1 cellular context compared by ENCODE assay signal in genomic region chr2:3349211-3349693, GRCh38.
TF ChIP-seq lines count a peak whose summit lies in the region.

No MANE protein-coding gene starts in this region.

TF ChIP-seq in HepG2, 621 proteins besides CTCF, POLR2A, EP300 and RAD21 (continued from another document):
- TF ChIP-seq ZNF609 (CRISPR knock-in tag; IDR thresholded peaks at IDR 0.05; ENCODE audit: borderline replicate concordance) = no peak
- TF ChIP-seq AGO2 (optimal IDR thresholded peaks at IDR 0.05; ENCODE audit: low read depth, low read length) = peak; percentile 26
- TF ChIP-seq CAMTA2 (CRISPR knock-in tag; IDR thresholded peaks at IDR 0.05; ENCODE audit: borderline replicate concordance) = no peak
- TF ChIP-seq THYN1 (CRISPR knock-in tag; IDR thresholded peaks at IDR 0.05; ENCODE audit: borderline replicate concordance, low read depth) = no peak
- TF ChIP-seq SALL1 (CRISPR knock-in tag; IDR thresholded peaks at IDR 0.05) = no peak
- no peak for TF ChIP-seq ZFAT (CRISPR knock-in tag; conservative IDR thresholded peaks at IDR 0.05)
- no peak for TF ChIP-seq NCOA1 (CRISPR knock-in tag; IDR thresholded peaks at IDR 0.05)
- no peak for TF ChIP-seq KLF13 (CRISPR knock-in tag; IDR thresholded peaks at IDR 0.05)
- no peak for TF ChIP-seq CBX5 (CRISPR knock-in tag; IDR thresholded peaks at IDR 0.05; ENCODE audit: borderline replicate concordance)
- TF ChIP-seq RBM22 (optimal IDR thresholded peaks at IDR 0.05; ENCODE audit: low read length) = peak; percentile 26
- no peak for TF ChIP-seq TAF15 (IDR thresholded peaks at IDR 0.05; ENCODE audit: low read depth, low read length, poor library complexity, severe bottlenecking)
- TF ChIP-seq XRCC5 (optimal IDR thresholded peaks at IDR 0.05; ENCODE audit: low read length) = no peak
- no peak for TF ChIP-seq MTA1 (CRISPR knock-in tag; IDR thresholded peaks at IDR 0.05; ENCODE audit: borderline replicate concordance)
